In genomic region chr4:25913851-25914669, GRCh38 we compare ENCODE assay signal across 8 cellular contexts. TPM values are rescaled to one million over a fixed set of nuclear protein-coding genes. Genes with fewer than 3 reads are reported as not detected.
A peak's percentile ranks its signal among the peaks of the same experiment; 100 is the strongest.
DNase-seq lines count a peak whose midpoint lies in the region; ATAC-seq, FAIRE-seq and TF ChIP-seq lines count a peak whose summit lies in the region.

TSS of gene SMIM20 (plus strand) at chr4:25914220. CDS start at chr4:25914314, 94 bp downstream.

- no peaks in the 10 kb centered on the region for H3K36me3 ChIP-seq in keratinocyte (ENCODE audit: control insufficient read depth in 2 of 2, extremely low read depth in 1 of 2, insufficient read depth in 2 of 2, low read length in 2 of 2)

- no peaks in the 10 kb centered on the region for H3K9me3 Mint-ChIP-seq in central memory CD8-positive, alpha-beta T cell

- H3K36me3 Mint-ChIP-seq in central memory CD8-positive, alpha-beta T cell (ENCODE audit: insufficient read depth): peaks cover 13% of the 10 kb centered on the region

- peak within 1 kb of the TSS; percentile 77 for H3K4me3 ChIP-seq in AG10803 (ENCODE audit: low read length)
- peak within 1 kb of the TSS; percentile 66 to 94 (median 88) for H3K4me3 ChIP-seq in keratinocyte (ENCODE audit: control insufficient read depth in 2 of 3, extremely low read depth in 1 of 3, insufficient read depth in 2 of 3, low read depth in 1 of 3, low read length in 3 of 3)

- H2AFZ ChIP-seq in keratinocyte (ENCODE audit: control insufficient read depth, low read length): peak within 1 kb of the TSS; percentile 98

- H3K4me1 Mint-ChIP-seq in central memory CD8-positive, alpha-beta T cell: peaks cover 25% of the 10 kb centered on the region

- H3K4me1 ChIP-seq in keratinocyte (ENCODE audit: control insufficient read depth, extremely low read depth, insufficient read depth, low read length): peaks cover 11% of the 10 kb centered on the region

- no peak for TF ChIP-seq CTCF in AG10803 (conservative IDR thresholded peaks at IDR 0.05; ENCODE audit: low read length)
- TF ChIP-seq CTCF in keratinocyte (optimal IDR thresholded peaks at IDR 0.05 in 1 of 3, IDR thresholded peaks at IDR 0.05 in 1 of 3, conservative IDR thresholded peaks at IDR 0.05 in 1 of 3; ENCODE audit: extremely low read depth in 1 of 3, insufficient read depth in 2 of 3, low read length in 3 of 3): no peak

- no peaks in the 10 kb centered on the region for H3K27me3 ChIP-seq in keratinocyte (ENCODE audit: control insufficient read depth, extremely low read depth, insufficient read depth, low read length)

- peak within 1 kb of the TSS; percentile 95 for H3K27ac Mint-ChIP-seq in central memory CD8-positive, alpha-beta T cell (ENCODE audit: low read depth)

- H3K27ac ChIP-seq in keratinocyte (ENCODE audit: control insufficient read depth, insufficient read depth, low read length): peak within 1 kb of the TSS; percentile 89

- H3K9ac ChIP-seq in keratinocyte (ENCODE audit: control insufficient read depth, extremely low read depth, insufficient read depth, low read length): peak within 1 kb of the TSS; percentile 89

- no peaks in the 10 kb centered on the region for H3K9me1 ChIP-seq in keratinocyte (ENCODE audit: control insufficient read depth, extremely low read depth, insufficient read depth, low read length)

- dilution Hi-C loops in keratinocyte (cut with MboI; ENCODE audit: extremely low pct_ligation_motif_present, low sequenced_read_pairs): no loop called here

- H3K4me3 Mint-ChIP-seq in central memory CD8-positive, alpha-beta T cell: peak within 1 kb of the TSS; percentile 98

- peak; percentile 89 for ATAC-seq in GM19023 (IDR thresholded peaks at IDR 0.05; ENCODE audit: unreplicated experiment)
- ATAC-seq in HG03196 (IDR thresholded peaks at IDR 0.05; ENCODE audit: unreplicated experiment): peak; percentile 95
- peak; percentile 90 to 91 for ATAC-seq in activated CD4-positive, CD25-positive, alpha-beta regulatory T cell treated with anti-CD3 and anti-CD28 coated beads, Interleukin-2, amount 50 U/mL, for 24 hours
- peak; percentile 89 for ATAC-seq in central memory CD8-positive, alpha-beta T cell (replicated peaks; ENCODE audit: extremely low read depth, poor library complexity, severe bottlenecking)

- no peaks in the 10 kb centered on the region for H3K9me3 ChIP-seq in keratinocyte (ENCODE audit: control insufficient read depth, low read depth, low read length)

- no peaks in the 10 kb centered on the region for H4K20me1 ChIP-seq in keratinocyte (ENCODE audit: control insufficient read depth, extremely low read depth, insufficient read depth, low read length)

- peak; percentile 87 for DNase-seq in AG10803 (ENCODE audit: low read depth)
- peak; percentile 71 for DNase-seq in NCI-H226
- peak; percentile 83 to 86 for DNase-seq in central memory CD8-positive, alpha-beta T cell (ENCODE audit: low spot score in 2 of 2)
- peak; percentile 54 for DNase-seq in keratinocyte (ENCODE audit: low read depth, low spot score)
- peak; percentile 78 to 85 for DNase-seq in stimulated activated CD4-positive, alpha-beta T cell treated with anti-CD3 and anti-CD28 coated beads, Interleukin-15, amount 100 ng/mL, for 1 hour (ENCODE audit: low read depth in 1 of 2, low spot score in 1 of 2)

- peak within 1 kb of the TSS; percentile 96 for H3K4me2 ChIP-seq in keratinocyte (ENCODE audit: control insufficient read depth, extremely low read depth, insufficient read depth, low read depth, low read length)

- H3K79me2 ChIP-seq in keratinocyte (ENCODE audit: control insufficient read depth, insufficient read depth, low read length): peaks cover 9% of the 10 kb centered on the region

- FAIRE-seq in keratinocyte (lab: Jason Lieb, UNC): peak; percentile 75

- no peaks in the 10 kb centered on the region for H3K27me3 Mint-ChIP-seq in central memory CD8-positive, alpha-beta T cell

RNA-seq across cellular contexts. Expression of gene SMIM20, which starts in this region (rescaled TPM):
- 19.6 to 29.5 TPM (median 20.3 TPM) in 3 replicates for polyA plus RNA-seq in keratinocyte
- 44.6 TPM for polyA plus RNA-seq in keratinocyte (2011; ENCODE audit: low read depth)
- 19.7 and 34.7 TPM in 2 replicates for polyA plus RNA-seq in keratinocyte (2011; cell fraction: cytosol; rRNA removed)
- 5.9 and 11.1 TPM in 2 replicates for polyA plus RNA-seq in keratinocyte (2011; cell fraction: nucleus; rRNA removed)
- 27.6 and 29.7 TPM in 2 replicates for polyA plus RNA-seq in keratinocyte (2012; ENCODE audit: low replicate concordance)
- polyA minus RNA-seq in keratinocyte: 1.6 to 3.2 TPM (median 1.7 TPM) in 3 replicates
- 6.7 TPM for polyA minus RNA-seq in keratinocyte (2011; cell fraction: cytosol; rRNA and poly(A)+ RNA removed)
- polyA minus RNA-seq in keratinocyte (2011; cell fraction: nucleus; rRNA and poly(A)+ RNA removed): 1.9 and 2.2 TPM in 2 replicates

Comparison
In these comparisons a context has a peak if more than half of its experiments do, and no peak if none do; other contexts are left out.
1. Peak in every context shown above with its lines: DNase-seq, ATAC-seq, H3K4me3 ChIP-seq and H3K27ac ChIP-seq.